ENCODE assay signal across 11 cellular contexts in genomic region chr16:30844346-30844670, GRCh38.
"Had no signal": no experiment of that assay in that cellular context is flagged by ENCODE, and none has a peak within 500 bp of the region (broad histone marks: within the 10 kb centered on the region; RNA-seq: fewer than 3 reads in every experiment).

No MANE protein-coding gene starts in this region.

- H3K4me3 Mint-ChIP-seq: activated T-cell treated with anti-CD3 and anti-CD28 coated beads, Interleukin-2, amount 50 U/mL, for 4 hours had no signal

- H3K27me3 ChIP-seq: ascending aorta, cardiac muscle cell, colonic mucosa, foreskin keratinocyte had no signal

- H3K27me3 Mint-ChIP-seq: activated CD4-positive, alpha-beta T cell treated with anti-CD3 and anti-CD28 coated beads, Interleukin-2, amount 10 ng/mL, durations not matched to agents 7 days and 5 days; activated naive CD8-positive, alpha-beta T cell had no signal

- H3K9me3 Mint-ChIP-seq: activated CD4-positive, alpha-beta T cell treated with anti-CD3 and anti-CD28 coated beads, Interleukin-2, amount 10 ng/mL, durations not matched to agents 7 days and 5 days; activated T-cell treated with anti-CD3 and anti-CD28 coated beads, Interleukin-2, amount 50 U/mL, for 4 hours; natural killer cell had no signal

- H3K27ac ChIP-seq: foreskin keratinocyte had no signal

- DNase-seq: activated gamma-delta T cell had no signal

- H3K4me1 ChIP-seq: foreskin keratinocyte had no signal

- H3K36me3 ChIP-seq: ascending aorta, cardiac muscle cell, colonic mucosa had no signal

- H3K36me3 Mint-ChIP-seq: activated naive CD8-positive, alpha-beta T cell; natural killer cell had no signal

- H3K4me3 ChIP-seq: cardiac muscle cell, colonic mucosa, mucosa of descending colon, smooth muscle cell had no signal

- H3K9me3 ChIP-seq: ascending aorta, colonic mucosa, mucosa of descending colon had no signal

- H3K27ac Mint-ChIP-seq: activated naive CD8-positive, alpha-beta T cell had no signal
